In the genomic region with DNA sequence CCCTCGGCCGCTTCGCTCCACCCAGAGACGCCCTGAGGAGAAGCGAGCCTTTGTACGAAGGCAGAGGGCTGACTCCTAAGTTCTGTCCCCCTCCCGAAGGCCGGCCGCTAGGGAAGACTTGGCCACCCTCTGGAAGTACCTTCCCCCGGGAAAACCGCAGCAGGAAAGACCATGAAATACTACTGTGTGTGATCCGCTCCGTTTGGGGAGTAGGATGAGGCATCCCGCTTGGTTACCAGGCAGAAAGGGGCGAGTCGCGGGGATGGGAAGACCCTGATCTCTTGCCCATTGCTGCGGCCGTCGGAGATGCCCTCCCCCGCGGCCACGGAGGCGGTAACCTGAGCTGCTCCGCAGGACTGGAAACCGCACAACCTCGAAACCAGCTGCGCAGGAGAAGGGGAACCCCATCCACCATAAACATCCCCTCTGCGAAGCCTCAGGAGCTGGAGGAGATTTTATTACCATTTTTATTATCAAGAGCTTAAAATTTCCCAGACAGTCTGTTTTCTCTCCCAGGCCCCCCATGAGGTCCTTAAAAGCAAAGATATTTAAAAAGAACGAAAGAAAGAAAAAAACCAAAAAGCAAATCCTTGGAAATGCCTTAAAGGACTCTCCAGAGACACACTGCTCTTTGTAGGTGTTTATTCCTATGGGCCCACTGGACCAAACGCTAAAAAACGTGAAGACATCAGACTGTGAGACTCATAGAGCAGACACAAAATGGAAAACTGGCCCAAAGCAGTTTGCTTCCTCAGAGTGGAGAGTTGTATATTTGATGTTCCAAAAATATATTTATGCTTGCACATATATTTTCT, we compare ENCODE assay signal across 8 cellular contexts. TPM values are rescaled to one million over a fixed set of nuclear protein-coding genes. Genes with fewer than 3 reads are reported as not detected.
DNase-seq lines count a peak whose midpoint lies in the region; ATAC-seq lines count a peak whose summit lies in the region.

No MANE protein-coding gene starts in this region.

- no peak overlapping the region for H3K27ac Mint-ChIP-seq in activated naive CD8-positive, alpha-beta T cell treated with anti-CD3 and anti-CD28 coated beads, Interleukin-2, amount 50 U/mL, for 24 hours
- H3K27ac Mint-ChIP-seq in immature natural killer cell, result no peak overlapping the region
- no peak overlapping the region for H3K27ac Mint-ChIP-seq in stimulated activated effector memory CD8-positive, alpha-beta T cell treated with anti-CD3 and anti-CD28 coated beads, Interleukin-12 subunit alpha, Interleukin-12 subunit beta, amount 100 ng/mL, for 72 hours

- peaks cover 56% of the 10 kb centered on the region for H3K27me3 ChIP-seq in HUES48 (ENCODE audit: control insufficient read depth, insufficient read depth, low read length)

- H3K4me3 Mint-ChIP-seq in activated naive CD8-positive, alpha-beta T cell treated with anti-CD3 and anti-CD28 coated beads, Interleukin-2, amount 50 U/mL, for 24 hours, result peak overlapping the region; percentile 66
- peak overlapping the region; percentile 57 to 83 (median 76) for H3K4me3 Mint-ChIP-seq in immature natural killer cell
- peak overlapping the region; percentile 71 for H3K4me3 Mint-ChIP-seq in stimulated activated effector memory CD8-positive, alpha-beta T cell treated with anti-CD3 and anti-CD28 coated beads, Interleukin-12 subunit alpha, Interleukin-12 subunit beta, amount 100 ng/mL, for 72 hours

- peak; percentile 40 for DNase-seq in activated naive CD8-positive, alpha-beta T cell treated with anti-CD3 and anti-CD28 coated beads, Interleukin-2, amount 50 U/mL, for 24 hours
- DNase-seq in immature natural killer cell, result peak in 1 of 3 donors; percentile 14
- DNase-seq in stimulated activated effector memory CD8-positive, alpha-beta T cell treated with anti-CD3 and anti-CD28 coated beads, Interleukin-12 subunit alpha, Interleukin-12 subunit beta, amount 100 ng/mL, for 72 hours (ENCODE audit: low spot score in 2 of 2), result peak in 1 of 2 donors; percentile 53
- no peak for DNase-seq in NCI-H774 (lab: John Stamatoyannopoulos, UW)
- DNase-seq in kidney glomerular epithelial cell (lab: John Stamatoyannopoulos, UW), result no peak

- peak; percentile 16 for ATAC-seq in activated naive CD8-positive, alpha-beta T cell treated with anti-CD3 and anti-CD28 coated beads, Interleukin-2, amount 50 U/mL, for 24 hours
- ATAC-seq in stimulated activated effector memory CD8-positive, alpha-beta T cell treated with anti-CD3 and anti-CD28 coated beads, Interleukin-12 subunit alpha, Interleukin-12 subunit beta, amount 100 ng/mL, for 72 hours, result no peak
- ATAC-seq in GM21367 (IDR thresholded peaks at IDR 0.05; ENCODE audit: unreplicated experiment) (no peak), GM21390 (IDR thresholded peaks at IDR 0.05; ENCODE audit: unreplicated experiment) (no peak)

- no peak overlapping the region for H3K27ac ChIP-seq in HUES48 (ENCODE audit: low read depth, low read length)

- H3K4me1 ChIP-seq in HUES48 (ENCODE audit: control insufficient read depth, insufficient read depth, low read length), result peaks cover 3% of the 10 kb centered on the region; the same call in 1 of the 2 replicates

- no peaks in the 10 kb centered on the region for H3K9me3 Mint-ChIP-seq in activated naive CD8-positive, alpha-beta T cell treated with anti-CD3 and anti-CD28 coated beads, Interleukin-2, amount 50 U/mL, for 24 hours
- no peaks in the 10 kb centered on the region for H3K9me3 Mint-ChIP-seq in immature natural killer cell
- H3K9me3 Mint-ChIP-seq in stimulated activated effector memory CD8-positive, alpha-beta T cell treated with anti-CD3 and anti-CD28 coated beads, Interleukin-12 subunit alpha, Interleukin-12 subunit beta, amount 100 ng/mL, for 72 hours, result no peaks in the 10 kb centered on the region

- no peaks in the 10 kb centered on the region for H3K36me3 ChIP-seq in HUES48 (ENCODE audit: control insufficient read depth, insufficient read depth, low read length)

- peak overlapping the region; percentile 74 for H3K4me3 ChIP-seq in HUES48 (ENCODE audit: low read depth, low read length)

- peaks cover 51% of the 10 kb centered on the region for H3K27me3 Mint-ChIP-seq in activated naive CD8-positive, alpha-beta T cell treated with anti-CD3 and anti-CD28 coated beads, Interleukin-2, amount 50 U/mL, for 24 hours
- peaks cover 10 to 31% (median 14%) of the 10 kb centered on the region in 3 donors for H3K27me3 Mint-ChIP-seq in immature natural killer cell (ENCODE audit: low read depth in 3 of 3)

- H3K9me3 ChIP-seq in HUES48 (ENCODE audit: control insufficient read depth, insufficient read depth, low read length), result no peaks in the 10 kb centered on the region

- no peak overlapping the region for H3K9ac ChIP-seq in HUES48 (ENCODE audit: low read depth, low read length)

- no peaks in the 10 kb centered on the region for H3K36me3 Mint-ChIP-seq in activated naive CD8-positive, alpha-beta T cell treated with anti-CD3 and anti-CD28 coated beads, Interleukin-2, amount 50 U/mL, for 24 hours (ENCODE audit: low read depth)
- H3K36me3 Mint-ChIP-seq in immature natural killer cell, result no peaks in the 10 kb centered on the region
- H3K36me3 Mint-ChIP-seq in stimulated activated effector memory CD8-positive, alpha-beta T cell treated with anti-CD3 and anti-CD28 coated beads, Interleukin-12 subunit alpha, Interleukin-12 subunit beta, amount 100 ng/mL, for 72 hours, result no peaks in the 10 kb centered on the region

- H3K4me1 Mint-ChIP-seq in activated naive CD8-positive, alpha-beta T cell treated with anti-CD3 and anti-CD28 coated beads, Interleukin-2, amount 50 U/mL, for 24 hours, result peaks cover 24% of the 10 kb centered on the region
- H3K4me1 Mint-ChIP-seq in immature natural killer cell, result peaks cover 22 to 27% of the 10 kb centered on the region in 2 donors
- peaks cover 16% of the 10 kb centered on the region for H3K4me1 Mint-ChIP-seq in stimulated activated effector memory CD8-positive, alpha-beta T cell treated with anti-CD3 and anti-CD28 coated beads, Interleukin-12 subunit alpha, Interleukin-12 subunit beta, amount 100 ng/mL, for 72 hours

RNA-seq across cellular contexts. Expression of a gene that starts 1.0 kb away (rescaled TPM):
- under 1 TPM; 0.31 to 0.95 (median 0.35) TPM for polyA plus RNA-seq in immature natural killer cell
